In genomic region chr21:37868896-37869295, GRCh38 we compare ENCODE assay signal across 20 cellular contexts. TPM values are rescaled to one million over a fixed set of nuclear protein-coding genes. Genes with fewer than 3 reads are reported as not detected.
DNase-seq lines count a peak whose midpoint lies in the region; ATAC-seq, FAIRE-seq and TF ChIP-seq lines count a peak whose summit lies in the region.
"Had no signal": no experiment of that assay in that cellular context is flagged by ENCODE, and none has a peak within 500 bp of the region (broad histone marks: within the 10 kb centered on the region; RNA-seq: fewer than 3 reads in every experiment).

No MANE protein-coding gene starts in this region.

- TF ChIP-seq CTCF in osteocyte (IDR thresholded peaks at IDR 0.05) (no peak), esophagus squamous epithelium (IDR thresholded peaks at IDR 0.05) (no peak)

- H3K4me1 Mint-ChIP-seq in osteocyte (ENCODE audit: unreplicated experiment) = peaks cover 19% of the 10 kb centered on the region

- peaks cover 0 to 3% (median 0%) of the 10 kb centered on the region in 4 donors for H3K27me3 ChIP-seq in esophagus squamous epithelium
- H3K27me3 ChIP-seq: BLaER1 treated with 17β-estradiol and CSF1 and Interleukin-3, amounts not matched to agents 10 nM and 100 nM; right atrium auricular region had no signal

- TF ChIP-seq POLR2A in esophagus squamous epithelium (IDR thresholded peaks at IDR 0.05) = no peak

- H3K27ac ChIP-seq in esophagus squamous epithelium = no peak overlapping the region
- H3K27ac ChIP-seq: BLaER1 treated with 17β-estradiol and CSF1 and Interleukin-3, amounts not matched to agents 10 nM and 100 nM; right atrium auricular region had no signal

- WGBS in esophagus squamous epithelium, 2 donors = 33 to 64% methylated on average over 3 to 5 of the region's 5 CpGs

- no peaks in the 10 kb centered on the region for H3K9me3 ChIP-seq in esophagus squamous epithelium
- H3K9me3 ChIP-seq: BLaER1 treated with 17β-estradiol and CSF1 and Interleukin-3, amounts not matched to agents 10 nM and 100 nM; right atrium auricular region had no signal

- H3K27me3 Mint-ChIP-seq in osteocyte (ENCODE audit: unreplicated experiment) = no peaks in the 10 kb centered on the region

- no peak overlapping the region for H3K4me3 ChIP-seq in esophagus squamous epithelium
- H3K4me3 ChIP-seq: BLaER1 treated with 17β-estradiol and CSF1 and Interleukin-3, amounts not matched to agents 10 nM and 100 nM; right atrium auricular region had no signal

- H3K9me3 Mint-ChIP-seq in osteocyte (ENCODE audit: unreplicated experiment) = no peaks in the 10 kb centered on the region
- H3K9me3 Mint-ChIP-seq: natural killer cell treated with Interleukin-12 subunit alpha and Interleukin-12 subunit beta and Interleukin-15 and Interleukin-18, amount 100 ng/mL, for 72 hours had no signal

- peak overlapping the region; percentile 63 for H3K27ac Mint-ChIP-seq in osteocyte (ENCODE audit: unreplicated experiment)
- H3K27ac Mint-ChIP-seq: natural killer cell treated with Interleukin-12 subunit alpha and Interleukin-12 subunit beta and Interleukin-15 and Interleukin-18, amount 100 ng/mL, for 72 hours had no signal

- intact Hi-C loops in esophagus squamous epithelium (cut with DNase I) = no loop called here

- FAIRE-seq in RCC 7860 (lab: Jason Lieb, UNC) = peak; percentile 46
- FAIRE-seq: H1 had no signal

- H3K4me3 Mint-ChIP-seq in osteocyte (ENCODE audit: unreplicated experiment) = no peak overlapping the region
- H3K4me3 Mint-ChIP-seq: natural killer cell treated with Interleukin-12 subunit alpha and Interleukin-12 subunit beta and Interleukin-15 and Interleukin-18, amount 100 ng/mL, for 72 hours had no signal

- no peaks in the 10 kb centered on the region for H3K36me3 ChIP-seq in esophagus squamous epithelium
- H3K36me3 ChIP-seq: BLaER1 treated with 17β-estradiol and CSF1 and Interleukin-3, amounts not matched to agents 10 nM and 100 nM; right atrium auricular region had no signal

- ATAC-seq in HG02798 (IDR thresholded peaks at IDR 0.05; ENCODE audit: poor library complexity, unreplicated experiment) = no peak
- ATAC-seq: natural killer cell treated with Interleukin-12 subunit alpha and Interleukin-12 subunit beta and Interleukin-15 and Interleukin-18, amount 100 ng/mL, for 72 hours had no signal

- peaks cover 0 to 4% (median 0%) of the 10 kb centered on the region in 3 donors for H3K4me1 ChIP-seq in esophagus squamous epithelium
- H3K4me1 ChIP-seq: right atrium auricular region had no signal

- H3K36me3 Mint-ChIP-seq in osteocyte (ENCODE audit: unreplicated experiment) = peaks cover 5% of the 10 kb centered on the region
- H3K36me3 Mint-ChIP-seq: natural killer cell treated with Interleukin-12 subunit alpha and Interleukin-12 subunit beta and Interleukin-15 and Interleukin-18, amount 100 ng/mL, for 72 hours had no signal

- DNase-seq in GM03348 (ENCODE audit: low spot score) = peak; percentile 76
- DNase-seq in RCC 7860 (ENCODE audit: low spot score) = peak; percentile 72
- peak; percentile 11 for DNase-seq in fibroblast of gingiva (ENCODE audit: low read depth)
- DNase-seq in osteocyte (ENCODE audit: extremely low spot score, unreplicated experiment) = no peak
- no peak for DNase-seq in OCI-M1 (lab: John Stamatoyannopoulos, UW)
- no peak for DNase-seq in esophagus squamous epithelium (lab: John Stamatoyannopoulos, UW)
- no peak for DNase-seq in NCI-H524 (lab: John Stamatoyannopoulos, UW)
- DNase-seq: activated CD4-positive, alpha-beta T cell treated with anti-CD3 and anti-CD28 coated beads for 4 hours; activated naive CD4-positive, alpha-beta T cell treated with anti-CD3 and anti-CD28 coated beads, Interleukin-2, amount 50 U/mL, for 16 hours; activated T-cell treated with anti-CD3 and anti-CD28 coated beads for 4 hours; NCI-H1417 treated with DMSO at 0.1 percent for 48 hours; NCI-H226; stimulated activated CD4-positive, alpha-beta T cell treated with anti-CD3 and anti-CD28 coated beads, Interleukin-2, amount 100 ng/mL, for 24 hours had no signal

RNA-seq across cellular contexts. Expression of gene KCNJ6, which starts 47.4 kb away (rescaled TPM):
- total RNA-seq in osteocyte (9.2 and 10.5 TPM in 2 replicates), esophagus squamous epithelium (not detected)
- total RNA-seq: fibroblast of villous mesenchyme; natural killer cell treated with Interleukin-12 subunit alpha and Interleukin-12 subunit beta and Interleukin-15 and Interleukin-18, amount 100 ng/mL, for 72 hours; right atrium auricular region; SK-MEL-5 had no signal

Comparison
In these comparisons a context has a peak if more than half of its experiments do, and no peak if none do; other contexts are left out.
1. DNase-seq: peak in GM03348 (single experiment), RCC 7860 (single experiment) and fibroblast of gingiva (single experiment); none in osteocyte (single experiment), OCI-M1 (single experiment), esophagus squamous epithelium (single experiment) and NCI-H524 (0 of 2).
2. RNA of gene KCNJ6, which starts 47.4 kb away (total RNA-seq): 9.2 to 10.5 TPM in osteocyte; not detected in esophagus squamous epithelium; every median in the first group is over 10 times any median in the second.